ENCODE assay signal across 9 cellular contexts in genomic region chr17:49779730-49780220, GRCh38. TPM values are rescaled to one million over a fixed set of nuclear protein-coding genes. Genes with fewer than 3 reads are reported as not detected.
DNase-seq lines count a peak whose midpoint lies in the region; ATAC-seq, FAIRE-seq and TF ChIP-seq lines count a peak whose summit lies in the region.
"Had no signal": no experiment of that assay in that cellular context is flagged by ENCODE, and none has a peak within 500 bp of the region (broad histone marks: within the 10 kb centered on the region; RNA-seq: fewer than 3 reads in every experiment).

No MANE protein-coding gene starts in this region.

- no peaks in the 10 kb centered on the region for H3K36me3 ChIP-seq in prostate gland

- no peak overlapping the region for H3K4me3 ChIP-seq in fibroblast of pulmonary artery (replicated peaks; ENCODE audit: low read depth, low read length)
- H3K4me3 ChIP-seq in prostate gland = no peak overlapping the region

- no peak for ATAC-seq in GM18867 (IDR thresholded peaks at IDR 0.05; ENCODE audit: unreplicated experiment)

- H3K9me3 ChIP-seq in prostate gland = no peaks in the 10 kb centered on the region

- no peaks in the 10 kb centered on the region for H3K36me3 Mint-ChIP-seq in activated CD4-positive, alpha-beta T cell treated with anti-CD3 and anti-CD28 coated beads, Interleukin-2, amount 10 ng/mL, durations not matched to agents 7 days and 5 days (ENCODE audit: low read depth)

- H3K4me1 ChIP-seq in prostate gland (replicated peaks) = no peaks in the 10 kb centered on the region

- TF ChIP-seq CTCF in fibroblast of pulmonary artery (IDR thresholded peaks at IDR 0.05; ENCODE audit: low read length, missing control alignments) = peak; percentile 73
- TF ChIP-seq CTCF in prostate gland (IDR thresholded peaks at IDR 0.05) = peak in 3 of 4 experiments; percentile 31 to 51 (median 49)

- no peak overlapping the region for H3K27ac ChIP-seq in prostate gland

- CTCF ChIA-PET in activated CD4-positive, alpha-beta T cell treated with anti-CD3 and anti-CD28 coated beads, Interleukin-2, amount 10 ng/mL, durations not matched to agents 7 days and 5 days (lab: Charles Lee) = interaction anchor here (1.2 kb wide), 1 partner anchor 23 kb away, joined by 3 read pairs; no protein-coding TSS in a partner anchor

- DNase-seq in activated CD4-positive, alpha-beta T cell treated with anti-CD3 and anti-CD28 coated beads, Interleukin-2, amount 10 ng/mL, durations not matched to agents 7 days and 5 days = peak; percentile 27
- DNase-seq in activated CD4-positive, alpha-beta T cell treated with anti-CD3 and anti-CD28 coated beads for 1 hour = no peak
- peak; percentile 96 for DNase-seq in LHCN-M2 (ENCODE audit: low read depth)
- peak; percentile 57 for DNase-seq in SW480 (ENCODE audit: low spot score)
- peak; percentile 88 for DNase-seq in fibroblast of pulmonary artery (ENCODE audit: low read depth)
- DNase-seq in prostate gland (ENCODE audit: low spot score) = no peak
- DNase-seq in frontal cortex (ENCODE audit: low spot score in 2 of 2) = no peak

- no peaks in the 10 kb centered on the region for H3K27me3 Mint-ChIP-seq in activated CD4-positive, alpha-beta T cell treated with anti-CD3 and anti-CD28 coated beads, Interleukin-2, amount 10 ng/mL, durations not matched to agents 7 days and 5 days
- H3K27me3 Mint-ChIP-seq: central memory CD8-positive, alpha-beta T cell had no signal

- no peak for FAIRE-seq in frontal cortex (lab: Jason Lieb, UNC)

- no peaks in the 10 kb centered on the region for H3K9me3 Mint-ChIP-seq in activated CD4-positive, alpha-beta T cell treated with anti-CD3 and anti-CD28 coated beads, Interleukin-2, amount 10 ng/mL, durations not matched to agents 7 days and 5 days
- H3K9me3 Mint-ChIP-seq: central memory CD8-positive, alpha-beta T cell had no signal

- intact Hi-C loops in prostate gland (cut with DNase I) = loop anchor here (5.0 kb wide), 2 partner anchors 72 to 212 kb away; partner anchors contain the start of gene SLC35B1

- H3K27ac Mint-ChIP-seq in activated CD4-positive, alpha-beta T cell treated with anti-CD3 and anti-CD28 coated beads, Interleukin-2, amount 10 ng/mL, durations not matched to agents 7 days and 5 days = no peak overlapping the region

- 21% methylated on average over 2 of the region's 2 CpGs for WGBS in prostate gland

- peaks cover 7% of the 10 kb centered on the region for H3K4me1 Mint-ChIP-seq in activated CD4-positive, alpha-beta T cell treated with anti-CD3 and anti-CD28 coated beads, Interleukin-2, amount 10 ng/mL, durations not matched to agents 7 days and 5 days

- POLR2A ChIA-PET in activated CD4-positive, alpha-beta T cell treated with anti-CD3 and anti-CD28 coated beads, Interleukin-2, amount 10 ng/mL, durations not matched to agents 7 days and 5 days (lab: Charles Lee) = no interaction called here

- H3K27me3 ChIP-seq in prostate gland (replicated peaks; ENCODE audit: insufficient read depth) = no peaks in the 10 kb centered on the region

- no peak overlapping the region for H3K4me3 Mint-ChIP-seq in activated CD4-positive, alpha-beta T cell treated with anti-CD3 and anti-CD28 coated beads, Interleukin-2, amount 10 ng/mL, durations not matched to agents 7 days and 5 days
- H3K4me3 Mint-ChIP-seq: central memory CD8-positive, alpha-beta T cell had no signal

- TF ChIP-seq POLR2A in prostate gland (IDR thresholded peaks at IDR 0.05) = no peak

RNA-seq across cellular contexts. Expression of gene KAT7, which starts 8.7 kb away (rescaled TPM):
- total RNA-seq in activated CD4-positive, alpha-beta T cell treated with anti-CD3 and anti-CD28 coated beads, Interleukin-2, amount 10 ng/mL, durations not matched to agents 7 days and 5 days = 10 to 100 TPM; 78.5 to 82.4 TPM
- total RNA-seq in LHCN-M2 (2014; rRNA removed) (36.3 and 38.2 TPM in 2 replicates), prostate gland (10 to 100 TPM; 48.3 to 78.6 TPM), frontal cortex (32.2 TPM)
- 22.3 TPM for polyA plus RNA-seq in LHCN-M2 (2012)

RNA-seq across cellular contexts. Expression of gene FAM117A, which starts 15.8 kb away (rescaled TPM):
- total RNA-seq in activated CD4-positive, alpha-beta T cell treated with anti-CD3 and anti-CD28 coated beads, Interleukin-2, amount 10 ng/mL, durations not matched to agents 7 days and 5 days = 10 to 100 TPM; 30.6 to 34.1 TPM
- 14.8 and 15.5 TPM in 2 replicates for total RNA-seq in LHCN-M2 (2014; rRNA removed)
- 5.5 TPM for polyA plus RNA-seq in LHCN-M2 (2012)
- 10 to 100 TPM; 30.9 to 46.4 TPM for total RNA-seq in prostate gland
- 0.82 TPM for total RNA-seq in frontal cortex

Comparison
In these comparisons a context has a peak if more than half of its experiments do, and no peak if none do; other contexts are left out.
1. DNase-seq: peak in activated CD4-positive, alpha-beta T cell treated with anti-CD3 and anti-CD28 coated beads, Interleukin-2, amount 10 ng/mL, durations not matched to agents 7 days and 5 days (single experiment), LHCN-M2 (single experiment), SW480 (single experiment) and fibroblast of pulmonary artery (single experiment); none in activated CD4-positive, alpha-beta T cell treated with anti-CD3 and anti-CD28 coated beads for 1 hour (single experiment), prostate gland (single experiment) and frontal cortex (0 of 2).